In the genomic region with DNA sequence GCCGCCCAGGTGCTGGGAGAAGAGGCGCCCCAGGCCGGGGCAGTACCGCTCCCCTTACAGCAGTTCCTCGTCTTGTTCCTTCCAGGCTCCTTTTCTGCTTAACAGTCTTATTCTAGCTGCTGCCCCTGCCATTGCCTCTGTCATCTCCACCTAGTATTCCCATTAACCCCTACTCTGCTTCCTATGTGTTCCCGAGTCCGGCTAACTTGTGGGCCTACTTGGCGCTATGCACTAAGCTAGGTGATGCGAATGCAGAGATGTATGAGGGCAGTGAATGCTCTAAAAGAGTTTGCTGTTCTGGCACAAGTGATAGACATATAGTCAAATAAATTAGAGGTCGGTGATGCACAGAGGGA, we compare ENCODE assay signal across 8 cellular contexts. TPM values are rescaled to one million over a fixed set of nuclear protein-coding genes. Genes with fewer than 3 reads are reported as not detected.
A peak's percentile ranks its signal among the peaks of the same experiment; 100 is the strongest.
DNase-seq lines count a peak whose midpoint lies in the region; ATAC-seq and TF ChIP-seq lines count a peak whose summit lies in the region.

No MANE protein-coding gene starts in this region.

- H3K4me1 Mint-ChIP-seq in Calu3 (ENCODE audit: low read depth, unreplicated experiment), result peaks cover 38% of the 10 kb centered on the region
- peaks cover 7 to 13% of the 10 kb centered on the region in 2 donors for H3K4me1 Mint-ChIP-seq in effector memory CD8-positive, alpha-beta T cell (ENCODE audit: low read depth in 2 of 2)

- peaks cover 39% of the 10 kb centered on the region for H3K36me3 Mint-ChIP-seq in Calu3 (ENCODE audit: insufficient read depth, unreplicated experiment)
- no peaks in the 10 kb centered on the region for H3K36me3 Mint-ChIP-seq in effector memory CD8-positive, alpha-beta T cell (ENCODE audit: insufficient read depth)

- H3K79me2 ChIP-seq in OCI-LY1 (ENCODE audit: insufficient read depth, low read length), result no peaks in the 10 kb centered on the region

- BruUV-seq in Calu3 (replicated peaks; lab: Mats Ljungman, UMichigan), result no TSS peak

- no peak for DNase-seq in Calu3
- no peak for DNase-seq in effector memory CD8-positive, alpha-beta T cell
- no peak for DNase-seq in psoas muscle
- DNase-seq in HT-29 (ENCODE audit: low spot score), result no peak
- DNase-seq in NCI-H748 treated with DMSO at 0.1 percent for 48 hours (lab: John Stamatoyannopoulos, UW), result no peak

- no peaks in the 10 kb centered on the region for H3K9me3 Mint-ChIP-seq in Calu3 (ENCODE audit: low read depth, unreplicated experiment)
- no peaks in the 10 kb centered on the region for H3K9me3 Mint-ChIP-seq in effector memory CD8-positive, alpha-beta T cell

- no peaks in the 10 kb centered on the region for H3K9me3 ChIP-seq in OCI-LY1 (ENCODE audit: low read length)
- H3K9me3 ChIP-seq in psoas muscle, result no peaks in the 10 kb centered on the region

- TF ChIP-seq CTCF in Calu3 (IDR thresholded peaks at IDR 0.05; ENCODE audit: unreplicated experiment) (no peak), OCI-LY1 (IDR thresholded peaks at IDR 0.05; ENCODE audit: low read length) (no peak), psoas muscle (IDR thresholded peaks at IDR 0.05) (no peak)

- intact Hi-C loops in Calu3 (cut with micrococcal nuclease; ENCODE audit: unreplicated experiment) (loop anchor here (5.0 kb wide), 2 partner anchors 70 to 100 kb away; partner anchors contain the start of gene MEF2D), psoas muscle (cut with DNase I) (no loop called here)

- H3K9me2 ChIP-seq in OCI-LY1 (ENCODE audit: low read depth, low read length), result no peaks in the 10 kb centered on the region

- peaks cover 11% of the 10 kb centered on the region for H3K4me1 ChIP-seq in OCI-LY1 (ENCODE audit: insufficient read depth, low read length, severe bottlenecking)
- peaks cover 6% of the 10 kb centered on the region for H3K4me1 ChIP-seq in psoas muscle

- H3K27me3 ChIP-seq in OCI-LY1 (ENCODE audit: insufficient read depth, low read length) (peaks cover 9% of the 10 kb centered on the region; the same call in 1 of the 2 replicates), psoas muscle (ENCODE audit: insufficient read depth in 3 of 3, low read length in 2 of 3) (peaks cover 0 to 4% (median 0%) of the 10 kb centered on the region in 3 donors)

- peak overlapping the region; percentile 60 for H3K9ac ChIP-seq in OCI-LY1 (ENCODE audit: low read length)

- 26 to 30% (median 27%) methylated on average over 10 of the region's 10 CpGs for WGBS in psoas muscle, 3 donors

- no peak overlapping the region for H2AFZ ChIP-seq in OCI-LY1 (ENCODE audit: low read length)

- H3K4me3 Mint-ChIP-seq in Calu3 (ENCODE audit: low read depth, unreplicated experiment), result peak overlapping the region; percentile 92
- peak overlapping the region; percentile 68 to 73 for H3K4me3 Mint-ChIP-seq in effector memory CD8-positive, alpha-beta T cell

- H3K27me3 Mint-ChIP-seq in Calu3 (ENCODE audit: unreplicated experiment), result peaks cover 22% of the 10 kb centered on the region
- peaks cover 38 to 43% of the 10 kb centered on the region in 2 donors for H3K27me3 Mint-ChIP-seq in effector memory CD8-positive, alpha-beta T cell

- no peak for ATAC-seq in effector memory CD8-positive, alpha-beta T cell (replicated peaks)
- ATAC-seq in psoas muscle (no peak), GM18519 (IDR thresholded peaks at IDR 0.05; ENCODE audit: low FRiP score, unreplicated experiment) (no peak), GM18907 (IDR thresholded peaks at IDR 0.05; ENCODE audit: unreplicated experiment) (no peak)

- peak overlapping the region; percentile 76 for H3K4me2 ChIP-seq in OCI-LY1 (ENCODE audit: low read length)

- no peaks in the 10 kb centered on the region for H3F3A ChIP-seq in OCI-LY1 (ENCODE audit: insufficient read depth, low read length)

- H3K4me3 ChIP-seq in OCI-LY1 (ENCODE audit: low read depth, low read length, poor library complexity, severe bottlenecking) (peak overlapping the region; percentile 66), psoas muscle (peak overlapping the region; percentile 67)

- CTCF ChIA-PET in Calu3 (lab: Charles Lee), result no interaction called here

- H3K27ac Mint-ChIP-seq in Calu3 (ENCODE audit: unreplicated experiment), result peak overlapping the region; percentile 80
- H3K27ac Mint-ChIP-seq in effector memory CD8-positive, alpha-beta T cell, result peak overlapping the region in 1 of 2 donors; percentile 75

- H3K36me3 ChIP-seq in OCI-LY1 (ENCODE audit: insufficient read depth, low read length) (no peaks in the 10 kb centered on the region), psoas muscle (ENCODE audit: insufficient read depth in 1 of 2, low read depth in 1 of 2) (no peaks in the 10 kb centered on the region)

- H4K20me1 ChIP-seq in OCI-LY1 (ENCODE audit: insufficient read depth, low read length), result no peaks in the 10 kb centered on the region

- H3K27ac ChIP-seq in OCI-LY1 (ENCODE audit: low read depth, low read length, poor library complexity, severe bottlenecking), result no peak overlapping the region
- H3K27ac ChIP-seq in psoas muscle, result no peak overlapping the region

RNA-seq across cellular contexts. Expression of gene IQGAP3, which starts 0.3 kb away (rescaled TPM):
- total RNA-seq in Calu3 (2022), result 66.2 and 93.6 TPM in 2 replicates
- total RNA-seq in psoas muscle, result under 1 TPM; 0.07 to 0.24 (median 0.16) TPM
- under 1 TPM; 0.01 to 0.17 (median 0.04) TPM for polyA plus RNA-seq in psoas muscle
- 55.3 and 61.7 TPM in 2 replicates for total RNA-seq in HT-29 (2014; rRNA removed; shearing (Covaris generic))

RNA-seq across cellular contexts. Expression of gene TTC24, which starts 6.9 kb away (rescaled TPM):
- total RNA-seq in Calu3 (2022) (not detected in 2 replicates), psoas muscle (under 1 TPM in 1 of 4 donors, not detected in 3; 0.69 TPM)
- under 1 TPM in 2 of 3 donors, not detected in 1; 0.12 to 0.13 TPM for polyA plus RNA-seq in psoas muscle
- not detected in 2 replicates for total RNA-seq in HT-29 (2014; rRNA removed; shearing (Covaris generic))

RNA-seq across cellular contexts. Expression of gene NAXE, which starts 18.9 kb away (rescaled TPM):
- 129 and 143 TPM in 2 replicates for total RNA-seq in Calu3 (2022)
- total RNA-seq in psoas muscle, result 10 to 100 TPM; 44.3 to 77.5 (median 70.8) TPM
- polyA plus RNA-seq in psoas muscle, result 10 to 100 TPM; 62.6 to 74.4 (median 67.5) TPM
- total RNA-seq in HT-29 (2014; rRNA removed; shearing (Covaris generic)), result 206 and 220 TPM in 2 replicates

RNA-seq across cellular contexts. Expression of gene GPATCH4, which starts 28.6 kb away (rescaled TPM):
- total RNA-seq in Calu3 (2022) (52.4 and 57.0 TPM in 2 replicates), psoas muscle (10 to 100 TPM; 30.6 to 77.5 (median 69.6) TPM)
- polyA plus RNA-seq in psoas muscle, result 100 to 1,000 TPM in 2 of 3 donors, 10 to 100 TPM in 1; 55.0 to 110 (median 103) TPM
- total RNA-seq in HT-29 (2014; rRNA removed; shearing (Covaris generic)), result 19.4 and 28.8 TPM in 2 replicates

RNA-seq across cellular contexts. Expression of gene HAPLN2, which starts 46.6 kb away (rescaled TPM):
- 0.27 TPM in 1 of 2 replicates, not detected in the other for total RNA-seq in Calu3 (2022)
- 1 to 10 TPM in 1 of 4 donors, under 1 TPM in 3; 0.28 to 2.2 (median 0.58) TPM for total RNA-seq in psoas muscle
- under 1 TPM; 0.56 to 0.79 (median 0.61) TPM for polyA plus RNA-seq in psoas muscle
- 0.10 TPM in 1 of 2 replicates, not detected in the other for total RNA-seq in HT-29 (2014; rRNA removed; shearing (Covaris generic))

Comparison
In these comparisons a context has a peak if more than half of its experiments do, and no peak if none do; other contexts are left out.
1. RNA of gene IQGAP3, which starts 0.3 kb away (total RNA-seq): 66.2 to 93.6 TPM in Calu3 and 55.3 to 61.7 TPM in HT-29; 0.07 to 0.24 TPM in psoas muscle; every median in the first group is over 10 times any median in the second.